In genomic region chr21:29657228-29657989, GRCh38 we compare ENCODE assay signal across 18 cellular contexts.
A peak's percentile ranks its signal among the peaks of the same experiment; 100 is the strongest.
DNase-seq lines count a peak whose midpoint lies in the region; ATAC-seq and TF ChIP-seq lines count a peak whose summit lies in the region.
"Had no signal": no experiment of that assay in that cellular context is flagged by ENCODE, and none has a peak within 500 bp of the region (broad histone marks: within the 10 kb centered on the region; RNA-seq: fewer than 3 reads in every experiment).

No MANE protein-coding gene starts in this region.

- no peak for TF ChIP-seq RAD21 in IMR-90 (IDR thresholded peaks at IDR 0.05; ENCODE audit: low read length)

- TF ChIP-seq POLR2A in IMR-90 (IDR thresholded peaks at IDR 0.05; ENCODE audit: low read depth, low read length), result no peak

- peak overlapping the region; percentile 23; the same call in 1 of the 3 replicates for H2BK15ac ChIP-seq in IMR-90 (ENCODE audit: low read depth, low read length)

- no peaks in the 10 kb centered on the region for H3K9me3 Mint-ChIP-seq in activated T-cell treated with anti-CD3 and anti-CD28 coated beads, Interleukin-2, amount 50 U/mL, for 24 hours
- H3K9me3 Mint-ChIP-seq in activated T-cell treated with anti-CD3 and anti-CD28 coated beads, Interleukin-2, amount 50 U/mL, for 4 hours, result peaks cover 7% of the 10 kb centered on the region
- H3K9me3 Mint-ChIP-seq in activated naive CD8-positive, alpha-beta T cell treated with anti-CD3 and anti-CD28 coated beads, Interleukin-2, amount 10 ng/mL, durations not matched to agents 7 days and 5 days, result peaks cover 9% of the 10 kb centered on the region
- peaks cover 12% of the 10 kb centered on the region for H3K9me3 Mint-ChIP-seq in progenitor cell of endocrine pancreas (ENCODE audit: low read depth)
- H3K9me3 Mint-ChIP-seq: GM23338 had no signal

- no peak overlapping the region; the same call in 1 of the 2 replicates for H3K4me2 ChIP-seq in IMR-90 (ENCODE audit: low read depth, low read length)
- H3K4me2 ChIP-seq: GM23338 had no signal

- H3K4me3 ChIP-seq in IMR-90 (ENCODE audit: insufficient read depth, low read depth, low read length), result no peak overlapping the region
- H3K4me3 ChIP-seq: esophagus squamous epithelium, GM23338, heart left ventricle had no signal

- H3K14ac ChIP-seq in IMR-90 (replicated peaks; ENCODE audit: low read depth, low read length), result peak overlapping the region; percentile 28

- H3K4me1 ChIP-seq in IMR-90 (ENCODE audit: control insufficient read depth, insufficient read depth, low read length), result peaks cover 3% of the 10 kb centered on the region; the same call in 1 of the 2 replicates

- H3K27ac Mint-ChIP-seq in activated T-cell treated with anti-CD3 and anti-CD28 coated beads, Interleukin-2, amount 50 U/mL, for 24 hours, result peak overlapping the region; percentile 93
- H3K27ac Mint-ChIP-seq in activated naive CD8-positive, alpha-beta T cell treated with anti-CD3 and anti-CD28 coated beads, Interleukin-2, amount 10 ng/mL, durations not matched to agents 7 days and 5 days, result peak overlapping the region; percentile 61
- H3K27ac Mint-ChIP-seq in progenitor cell of endocrine pancreas, result peak overlapping the region; percentile 76
- H3K27ac Mint-ChIP-seq: GM23338 had no signal

- no peak overlapping the region for H2AK9ac ChIP-seq in IMR-90 (replicated peaks; ENCODE audit: low read depth, low read length, poor library complexity)

- no peaks in the 10 kb centered on the region for H3K27me3 ChIP-seq in IMR-90 (ENCODE audit: control insufficient read depth, insufficient read depth, low read length)
- H3K27me3 ChIP-seq: esophagus squamous epithelium, heart left ventricle had no signal

- H2BK5ac ChIP-seq in IMR-90 (ENCODE audit: low read depth, low read length, poor library complexity, severe bottlenecking), result peak overlapping the region; percentile 51

- no peaks in the 10 kb centered on the region for H3K36me3 ChIP-seq in IMR-90 (ENCODE audit: control insufficient read depth, insufficient read depth, low read length)
- H3K36me3 ChIP-seq: esophagus squamous epithelium, heart left ventricle had no signal

- no TSS peak for BruUV-seq in IMR-90 (replicated peaks; lab: Mats Ljungman, UMichigan)

- H3K4me1 Mint-ChIP-seq in activated T-cell treated with anti-CD3 and anti-CD28 coated beads, Interleukin-2, amount 50 U/mL, for 24 hours (ENCODE audit: low read depth), result peaks cover 39% of the 10 kb centered on the region
- H3K4me1 Mint-ChIP-seq in activated T-cell treated with anti-CD3 and anti-CD28 coated beads, Interleukin-2, amount 50 U/mL, for 4 hours (ENCODE audit: low read depth), result peaks cover 15% of the 10 kb centered on the region
- peaks cover 11% of the 10 kb centered on the region for H3K4me1 Mint-ChIP-seq in activated naive CD8-positive, alpha-beta T cell treated with anti-CD3 and anti-CD28 coated beads, Interleukin-2, amount 10 ng/mL, durations not matched to agents 7 days and 5 days
- H3K4me1 Mint-ChIP-seq in progenitor cell of endocrine pancreas (ENCODE audit: low read depth), result peaks cover 20% of the 10 kb centered on the region

- H4K8ac ChIP-seq in IMR-90 (ENCODE audit: low read depth in 2 of 2, low read length in 2 of 2), result peak overlapping the region; percentile 27 to 54; a peak in 1 of 4 replicates

- H3K27ac ChIP-seq in IMR-90 (ENCODE audit: insufficient read depth, low read length), result no peak overlapping the region

- peaks cover 2% of the 10 kb centered on the region for H3K27me3 Mint-ChIP-seq in activated T-cell treated with anti-CD3 and anti-CD28 coated beads, Interleukin-2, amount 50 U/mL, for 24 hours
- no peaks in the 10 kb centered on the region for H3K27me3 Mint-ChIP-seq in activated T-cell treated with anti-CD3 and anti-CD28 coated beads, Interleukin-2, amount 50 U/mL, for 4 hours (ENCODE audit: low read depth)
- peaks cover 5% of the 10 kb centered on the region for H3K27me3 Mint-ChIP-seq in activated naive CD8-positive, alpha-beta T cell treated with anti-CD3 and anti-CD28 coated beads, Interleukin-2, amount 10 ng/mL, durations not matched to agents 7 days and 5 days
- H3K27me3 Mint-ChIP-seq in progenitor cell of endocrine pancreas, result peaks cover 2% of the 10 kb centered on the region

- peak overlapping the region; percentile 49 for H3K4me3 Mint-ChIP-seq in activated T-cell treated with anti-CD3 and anti-CD28 coated beads, Interleukin-2, amount 50 U/mL, for 24 hours
- no peak overlapping the region for H3K4me3 Mint-ChIP-seq in activated T-cell treated with anti-CD3 and anti-CD28 coated beads, Interleukin-2, amount 50 U/mL, for 4 hours
- H3K4me3 Mint-ChIP-seq in activated naive CD8-positive, alpha-beta T cell treated with anti-CD3 and anti-CD28 coated beads, Interleukin-2, amount 10 ng/mL, durations not matched to agents 7 days and 5 days, result peak overlapping the region; percentile 47
- peak overlapping the region; percentile 37 for H3K4me3 Mint-ChIP-seq in progenitor cell of endocrine pancreas (ENCODE audit: low read depth)
- H3K4me3 Mint-ChIP-seq: GM23338 had no signal

- H3K9ac ChIP-seq in IMR-90 (ENCODE audit: low read depth, low read length), result no peak overlapping the region

- no peaks in the 10 kb centered on the region for H4K20me1 ChIP-seq in IMR-90 (ENCODE audit: insufficient read depth, low read length)

- CTCF ChIA-PET in IMR-90 (lab: Yijun Ruan, JAX), result interaction anchor here (0.6 kb wide), 1 partner anchor 37 kb away, joined by 3 read pairs; no protein-coding TSS in a partner anchor

- no peak overlapping the region for H3K56ac ChIP-seq in IMR-90 (ENCODE audit: extremely low read depth, insufficient read depth, low read length)

- no peak overlapping the region; the same call in 1 of the 2 replicates for H2AK5ac ChIP-seq in IMR-90 (ENCODE audit: low read depth, low read length)

- no peak overlapping the region for H3K23ac ChIP-seq in IMR-90 (ENCODE audit: low read depth, low read length)

- no peaks in the 10 kb centered on the region for H3K79me1 ChIP-seq in IMR-90 (ENCODE audit: low read depth in 1 of 2, low read length in 2 of 2)

- no peak overlapping the region; the same call in 1 of the 2 replicates for H3K18ac ChIP-seq in IMR-90 (ENCODE audit: low read depth, low read length)

- no peaks in the 10 kb centered on the region for H3K36me3 Mint-ChIP-seq in activated T-cell treated with anti-CD3 and anti-CD28 coated beads, Interleukin-2, amount 50 U/mL, for 24 hours (ENCODE audit: low read depth)
- no peaks in the 10 kb centered on the region for H3K36me3 Mint-ChIP-seq in activated T-cell treated with anti-CD3 and anti-CD28 coated beads, Interleukin-2, amount 50 U/mL, for 4 hours (ENCODE audit: insufficient read depth)
- peaks cover 3% of the 10 kb centered on the region for H3K36me3 Mint-ChIP-seq in activated naive CD8-positive, alpha-beta T cell treated with anti-CD3 and anti-CD28 coated beads, Interleukin-2, amount 10 ng/mL, durations not matched to agents 7 days and 5 days
- H3K36me3 Mint-ChIP-seq in progenitor cell of endocrine pancreas (ENCODE audit: insufficient read depth), result peaks cover 6% of the 10 kb centered on the region

- WGBS in IMR-90 (ENCODE audit: extremely low coverage in 2 of 2, insufficient read length in 1 of 2), 2 experiments, result no CpG with 5 or more reads among the region's 9 CpGs

- H4K5ac ChIP-seq in IMR-90 (ENCODE audit: low read depth, low read length), result no peak overlapping the region

- no peak overlapping the region for H3K4ac ChIP-seq in IMR-90 (ENCODE audit: low read depth, low read length)

- H4K91ac ChIP-seq in IMR-90 (ENCODE audit: insufficient read depth, low read depth, low read length), result no peak overlapping the region

- dilution Hi-C loops in IMR-90 (cut with HindIII; ENCODE audit: low sequenced_read_pairs, unreplicated experiment), result no loop called here

- in situ Hi-C loops in IMR-90 (cut with MboI; ENCODE audit: low sequenced_read_pairs), result no loop called here

- no peaks in the 10 kb centered on the region for H3K9me3 ChIP-seq in IMR-90 (ENCODE audit: control insufficient read depth, insufficient read depth, low read length)
- H3K9me3 ChIP-seq: esophagus squamous epithelium, heart left ventricle had no signal

- H2BK20ac ChIP-seq in IMR-90 (ENCODE audit: low read depth, low read length), result peak overlapping the region; percentile 65; the same call in 1 of the 2 replicates

- no peak overlapping the region for H2AFZ ChIP-seq in IMR-90 (replicated peaks; ENCODE audit: low read length, poor library complexity)
- H2AFZ ChIP-seq: GM23338 had no signal

- intact Hi-C loops in IMR-90 (cut with micrococcal nuclease), result no loop called here

- TF ChIP-seq CTCF in IMR-90 (conservative IDR thresholded peaks at IDR 0.05; ENCODE audit: low read depth, low read length) (no peak), progenitor cell of endocrine pancreas (IDR thresholded peaks at IDR 0.05; ENCODE audit: unreplicated experiment) (no peak)

- POLR2A ChIA-PET in IMR-90 (lab: Charles Lee; ENCODE audit: unreplicated experiment), result no interaction called here
- POLR2A ChIA-PET in activated naive CD8-positive, alpha-beta T cell treated with anti-CD3 and anti-CD28 coated beads, Interleukin-2, amount 10 ng/mL, durations not matched to agents 7 days and 5 days (lab: Charles Lee), result no interaction called here

- H3K9me1 ChIP-seq in IMR-90 (ENCODE audit: insufficient read depth, low read length), result no peaks in the 10 kb centered on the region

- ATAC-seq in activated T-cell treated with anti-CD3 and anti-CD28 coated beads, Interleukin-2, amount 50 U/mL, for 4 hours, result no peak
- no peak for ATAC-seq in IMR-90 (ENCODE audit: low read depth)
- ATAC-seq in activated naive CD8-positive, alpha-beta T cell treated with anti-CD3 and anti-CD28 coated beads, Interleukin-2, amount 10 ng/mL, durations not matched to agents 7 days and 5 days (ENCODE audit: low read depth), result no peak
- ATAC-seq: GM23338 had no signal

- H2BK120ac ChIP-seq in IMR-90 (ENCODE audit: low read depth, low read length), result peak overlapping the region; percentile 22; the same call in 1 of the 2 replicates

- DNase-seq in activated T-cell treated with anti-CD3 and anti-CD28 coated beads, Interleukin-2, amount 50 U/mL, for 24 hours, result no peak
- no peak for DNase-seq in activated T-cell treated with anti-CD3 and anti-CD28 coated beads, Interleukin-2, amount 50 U/mL, for 4 hours
- DNase-seq in IMR-90, result no peak
- no peak for DNase-seq in activated naive CD8-positive, alpha-beta T cell treated with anti-CD3 and anti-CD28 coated beads, Interleukin-2, amount 10 ng/mL, durations not matched to agents 7 days and 5 days
- no peak for DNase-seq in progenitor cell of endocrine pancreas (ENCODE audit: low spot score, unreplicated experiment)
- DNase-seq in NCI-H2227 treated with DMSO at 0.1 percent for 48 hours (lab: John Stamatoyannopoulos, UW), result no peak
- no peak for DNase-seq in COLO829 (ENCODE audit: low spot score)
- DNase-seq in activated gamma-delta T cell treated with Interleukin-2 at 50 U/mL for 16 hours, result no peak
- DNase-seq: activated CD4-positive, CD25-positive, alpha-beta regulatory T cell; activated T-cell treated with anti-CD3 and anti-CD28 coated beads, Interleukin-2, amount 50 U/mL, for 1 hour; esophagus squamous epithelium; heart left ventricle; islet precursor cell; MM.1S; NCI-H2029; NCI-H526 treated with DMSO at 0.1 percent for 48 hours; stimulated activated naive CD4-positive, alpha-beta T cell treated with Interleukin-2 at 50 U/mL for 16 hours had no signal

TF ChIP-seq in IMR-90, 13 proteins besides CTCF, POLR2A, EP300 and RAD21 (continues in another document):
- TF ChIP-seq BHLHE40 (IDR thresholded peaks at IDR 0.05; ENCODE audit: low read depth, low read length), result no peak
- TF ChIP-seq NFE2L2 (IDR thresholded peaks at IDR 0.05; ENCODE audit: low read depth, low read length), result no peak
- no peak for TF ChIP-seq RFX5 (IDR thresholded peaks at IDR 0.05; ENCODE audit: low read depth, low read length)
